Comparison of ENCODE assay signal across 8 cellular contexts in genomic region chr18:45197526-45197970, GRCh38.
DNase-seq lines count a peak whose midpoint lies in the region; ATAC-seq and TF ChIP-seq lines count a peak whose summit lies in the region.

No MANE protein-coding gene starts in this region.

- ATAC-seq in natural killer cell treated with Interleukin-12 subunit alpha and Interleukin-12 subunit beta and Interleukin-15 and Interleukin-18, amount 100 ng/mL, for 72 hours = peak; percentile 94 to 99
- ATAC-seq in natural killer cell (no peak), HG02943 (IDR thresholded peaks at IDR 0.05; ENCODE audit: low read depth, unreplicated experiment) (peak; percentile 88)

- intact Hi-C loops in natural killer cell (cut with micrococcal nuclease) = no loop called here

- H3K4me3 Mint-ChIP-seq in natural killer cell treated with Interleukin-12 subunit alpha and Interleukin-12 subunit beta and Interleukin-15 and Interleukin-18, amount 100 ng/mL, for 72 hours = peak overlapping the region; percentile 47
- H3K4me3 Mint-ChIP-seq in natural killer cell = no peak overlapping the region

- no peak for DNase-seq in natural killer cell treated with Interleukin-12 subunit alpha and Interleukin-12 subunit beta and Interleukin-15 and Interleukin-18, amount 100 ng/mL, for 72 hours (ENCODE audit: low spot score)
- DNase-seq in natural killer cell = no peak
- peak; percentile 99 for DNase-seq in SK-MEL-5 (ENCODE audit: low read depth, low spot score)
- peak; percentile 15 for DNase-seq in stromal cell of bone marrow (ENCODE audit: low read depth)
- no peak for DNase-seq in NCI-H1092 (lab: John Stamatoyannopoulos, UW)
- DNase-seq in NK-92 treated with Interleukin-12 subunit alpha and Interleukin-12 subunit beta, amount 100 ng/mL, for 24 hours (lab: John Stamatoyannopoulos, UW) = no peak
- no peak for DNase-seq in amniotic stem cell (lab: John Stamatoyannopoulos, UW)

- peaks cover 13% of the 10 kb centered on the region for H3K36me3 Mint-ChIP-seq in natural killer cell treated with Interleukin-12 subunit alpha and Interleukin-12 subunit beta and Interleukin-15 and Interleukin-18, amount 100 ng/mL, for 72 hours
- H3K36me3 Mint-ChIP-seq in natural killer cell = no peaks in the 10 kb centered on the region

- H3K4me1 Mint-ChIP-seq in natural killer cell treated with Interleukin-12 subunit alpha and Interleukin-12 subunit beta and Interleukin-15 and Interleukin-18, amount 100 ng/mL, for 72 hours (ENCODE audit: low read depth in 2 of 2) = peaks cover 10 to 44% of the 10 kb centered on the region in 2 donors
- no peaks in the 10 kb centered on the region for H3K4me1 Mint-ChIP-seq in natural killer cell

- H3K27ac Mint-ChIP-seq in natural killer cell treated with Interleukin-12 subunit alpha and Interleukin-12 subunit beta and Interleukin-15 and Interleukin-18, amount 100 ng/mL, for 72 hours = peak overlapping the region; percentile 69 to 71
- H3K27ac Mint-ChIP-seq in natural killer cell = no peak overlapping the region

- no peaks in the 10 kb centered on the region for H3K9me3 Mint-ChIP-seq in natural killer cell treated with Interleukin-12 subunit alpha and Interleukin-12 subunit beta and Interleukin-15 and Interleukin-18, amount 100 ng/mL, for 72 hours
- no peaks in the 10 kb centered on the region for H3K9me3 Mint-ChIP-seq in natural killer cell

- no peak for TF ChIP-seq CTCF in natural killer cell (IDR thresholded peaks at IDR 0.05)

- H3K27me3 Mint-ChIP-seq in natural killer cell treated with Interleukin-12 subunit alpha and Interleukin-12 subunit beta and Interleukin-15 and Interleukin-18, amount 100 ng/mL, for 72 hours = peaks cover 6 to 11% of the 10 kb centered on the region in 2 donors
- peaks cover 11 to 15% of the 10 kb centered on the region in 2 donors for H3K27me3 Mint-ChIP-seq in natural killer cell (ENCODE audit: low read depth in 2 of 2)

- in situ Hi-C loops in SK-MEL-5 (cut with HindIII; ENCODE audit: low pct_unique_long_range_greater_than_20kb, low sequenced_read_pairs) = no loop called here

Comparison
In these comparisons a context has a peak if more than half of its experiments do, and no peak if none do; other contexts are left out.
1. ATAC-seq: peak in natural killer cell treated with Interleukin-12 subunit alpha and Interleukin-12 subunit beta and Interleukin-15 and Interleukin-18, amount 100 ng/mL, for 72 hours (2 of 2) and HG02943 (single experiment); none in natural killer cell (0 of 3).
2. H3K27ac Mint-ChIP-seq: peak in natural killer cell treated with Interleukin-12 subunit alpha and Interleukin-12 subunit beta and Interleukin-15 and Interleukin-18, amount 100 ng/mL, for 72 hours (2 of 2); none in natural killer cell (0 of 2).
3. DNase-seq: peak in SK-MEL-5 (single experiment) and stromal cell of bone marrow (single experiment); none in natural killer cell treated with Interleukin-12 subunit alpha and Interleukin-12 subunit beta and Interleukin-15 and Interleukin-18, amount 100 ng/mL, for 72 hours (single experiment), natural killer cell (single experiment), NCI-H1092 (single experiment), NK-92 treated with Interleukin-12 subunit alpha and Interleukin-12 subunit beta, amount 100 ng/mL, for 24 hours (single experiment) and amniotic stem cell (single experiment).